8 cellular contexts compared by ENCODE assay signal in the genomic region with DNA sequence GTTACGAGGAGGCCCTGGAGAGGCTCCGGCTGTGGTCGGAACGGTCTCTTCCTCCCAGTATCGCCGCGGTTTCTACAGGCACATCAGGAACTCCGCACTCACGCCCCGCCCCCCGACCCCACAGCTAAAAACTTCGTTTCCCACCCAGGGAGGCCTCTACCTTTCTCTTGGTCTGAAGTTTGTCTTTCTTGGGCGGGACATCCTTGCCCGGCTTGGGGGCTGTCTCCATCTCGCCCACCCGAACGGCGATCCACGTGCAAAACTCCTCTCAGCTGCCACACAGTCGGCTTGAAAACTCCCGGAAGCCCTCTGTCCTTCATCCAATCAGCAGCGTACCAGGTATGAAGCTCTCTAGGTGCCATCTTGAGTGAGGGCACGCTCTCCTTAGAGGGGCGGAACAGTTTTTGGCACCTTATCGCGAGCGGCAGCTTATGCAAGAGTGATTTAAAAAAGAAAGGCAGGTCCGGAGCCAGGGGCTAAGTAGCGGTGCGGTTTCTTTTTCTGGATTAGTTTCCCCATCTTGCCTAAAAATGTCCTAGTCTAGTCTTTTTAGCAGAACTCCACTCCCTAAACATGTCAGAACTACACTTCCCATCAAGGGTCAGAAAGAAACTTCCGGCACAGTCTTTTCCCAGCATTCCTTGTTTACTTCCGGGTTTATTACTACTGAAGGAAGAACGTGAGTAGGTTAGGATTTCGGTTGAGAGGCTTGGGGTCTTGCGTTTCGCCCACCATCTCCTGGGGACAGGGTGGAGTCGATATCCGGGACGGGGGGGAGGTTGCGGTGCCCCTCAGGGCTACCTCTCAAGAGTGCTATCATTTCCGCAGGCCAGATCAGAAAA. TPM values are rescaled to one million over a fixed set of nuclear protein-coding genes. Genes with fewer than 3 reads are reported as not detected.
DNase-seq lines count a peak whose midpoint lies in the region; ATAC-seq and TF ChIP-seq lines count a peak whose summit lies in the region.

Gene PFDN6 (plus strand): TSS at position 660 of the 842 bp plus-strand sequence. CDS start 256 bp downstream, outside the sequence.
A gene with protein sequence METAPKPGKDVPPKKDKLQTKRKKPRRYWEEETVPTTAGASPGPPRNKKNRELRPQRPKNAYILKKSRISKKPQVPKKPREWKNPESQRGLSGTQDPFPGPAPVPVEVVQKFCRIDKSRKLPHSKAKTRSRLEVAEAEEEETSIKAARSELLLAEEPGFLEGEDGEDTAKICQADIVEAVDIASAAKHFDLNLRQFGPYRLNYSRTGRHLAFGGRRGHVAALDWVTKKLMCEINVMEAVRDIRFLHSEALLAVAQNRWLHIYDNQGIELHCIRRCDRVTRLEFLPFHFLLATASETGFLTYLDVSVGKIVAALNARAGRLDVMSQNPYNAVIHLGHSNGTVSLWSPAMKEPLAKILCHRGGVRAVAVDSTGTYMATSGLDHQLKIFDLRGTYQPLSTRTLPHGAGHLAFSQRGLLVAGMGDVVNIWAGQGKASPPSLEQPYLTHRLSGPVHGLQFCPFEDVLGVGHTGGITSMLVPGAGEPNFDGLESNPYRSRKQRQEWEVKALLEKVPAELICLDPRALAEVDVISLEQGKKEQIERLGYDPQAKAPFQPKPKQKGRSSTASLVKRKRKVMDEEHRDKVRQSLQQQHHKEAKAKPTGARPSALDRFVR (minus strand): TSS at position 298 of the 842 bp plus-strand sequence. CDS start 69 bp downstream, at position 229.

- H3K4me1 ChIP-seq in tibial nerve, result peaks cover 0 to 30% (median 17%) of the 10 kb centered on the region in 4 donors

- ATAC-seq in HG02571 (IDR thresholded peaks at IDR 0.05; ENCODE audit: unreplicated experiment), result peak; percentile 77
- ATAC-seq in activated naive CD4-positive, alpha-beta T cell treated with anti-CD3 and anti-CD28 coated beads, Interleukin-2, amount 50 U/mL, for 72 hours, result peak; percentile 97
- peak; percentile 93 for ATAC-seq in omental fat pad (ENCODE audit: low FRiP score)

- peak within 1 kb of the TSS; percentile 93 for H3K9ac ChIP-seq in SK-N-MC (ENCODE audit: insufficient read length)

- H3K27me3 ChIP-seq in tibial nerve, result no peaks in the 10 kb centered on the region

- peaks cover 18 to 39% of the 10 kb centered on the region in 2 donors for H3K36me3 Mint-ChIP-seq in activated naive CD4-positive, alpha-beta T cell treated with anti-CD3 and anti-CD28 coated beads, Interleukin-2, amount 50 U/mL, for 72 hours

- H3K9me3 ChIP-seq in SK-N-MC (ENCODE audit: low read depth, low read length) (no peaks in the 10 kb centered on the region), tibial nerve (no peaks in the 10 kb centered on the region)

- TF ChIP-seq POLR2A in NB4 (IDR thresholded peaks at IDR 0.05; ENCODE audit: extremely low read depth, insufficient read length), result peak; percentile 63
- peak in 1 of 2 donors; percentile 27 for TF ChIP-seq POLR2A in tibial nerve (IDR thresholded peaks at IDR 0.05)

- H3K27ac Mint-ChIP-seq in activated naive CD4-positive, alpha-beta T cell treated with anti-CD3 and anti-CD28 coated beads, Interleukin-2, amount 50 U/mL, for 72 hours, result peak within 1 kb of the TSS; percentile 90 to 100

- H3K27ac ChIP-seq in SK-N-MC (0 out of 2 replicates have a peak within 1 kb of the TSS, but pooled peaks have one; percentile 49), tibial nerve (peak within 1 kb of the TSS; percentile 70 to 90 (median 70))

- TF ChIP-seq CTCF in GM10248 (IDR thresholded peaks at IDR 0.05; ENCODE audit: control extremely low read depth, extremely low read depth, low read depth, missing control alignments) (no peak), NB4 (IDR thresholded peaks at IDR 0.05; ENCODE audit: low read depth, low read length) (no peak), omental fat pad (IDR thresholded peaks at IDR 0.05) (no peak), tibial nerve (IDR thresholded peaks at IDR 0.05) (no peak)

- CTCF ChIA-PET in GM10248 (lab: Yijun Ruan, JAX), result interaction anchor here (1.1 to 4.1 kb wide), 9 partner anchors 8 to 412 kb away, joined by 3 to 37 read pairs (median 4); partner anchors contain the start of genes B3GALT4 and RGL2

- 1% methylated on average over 35 to 40 of the region's 41 CpGs for WGBS in tibial nerve, 2 donors

- H3K36me3 ChIP-seq in SK-N-MC (ENCODE audit: insufficient read depth, low read length) (peaks cover 47% of the 10 kb centered on the region), tibial nerve (peaks cover 0 to 74% (median 6%) of the 10 kb centered on the region in 3 donors)

- TF ChIP-seq EP300 in tibial nerve (IDR thresholded peaks at IDR 0.05), result peak; percentile 86 to 88

- no peaks in the 10 kb centered on the region for H3K9me3 Mint-ChIP-seq in activated naive CD4-positive, alpha-beta T cell treated with anti-CD3 and anti-CD28 coated beads, Interleukin-2, amount 50 U/mL, for 72 hours

- H3K4me3 ChIP-seq in NB4 (ENCODE audit: low read depth, low read length), result peak within 1 kb of the TSS; percentile 73
- peak within 1 kb of the TSS; percentile 90 for H3K4me3 ChIP-seq in SK-N-MC
- H3K4me3 ChIP-seq in tibial nerve, result peak within 1 kb of the TSS; percentile 63 to 86 (median 68)

- DNase-seq in GM10248 (ENCODE audit: extremely low spot score) (peak; percentile 94), NB4 (ENCODE audit: low read depth) (peak; percentile 94), SK-N-MC (ENCODE audit: low read depth, low spot score) (peak; percentile 85), glomerular visceral epithelial cell (ENCODE audit: extremely low spot score) (peak; percentile 85), omental fat pad (ENCODE audit: low spot score) (peak; percentile 62), tibial nerve (ENCODE audit: low spot score in 2 of 2) (peak; percentile 51 to 83)
- peak; percentile 76 to 85 for DNase-seq in activated naive CD4-positive, alpha-beta T cell treated with anti-CD3 and anti-CD28 coated beads, Interleukin-2, amount 50 U/mL, for 72 hours (ENCODE audit: low spot score in 2 of 2)

- POLR2A ChIA-PET in GM10248 (lab: Yijun Ruan, JAX), result interaction anchor here (0.6 to 1.6 kb wide), 8 partner anchors 9 to 317 kb away, joined by 4 to 17 read pairs (median 6); partner anchors contain the start of genes B3GALT4, RGL2, RPS18 and VPS52

RNA-seq across cellular contexts. Expression of gene PFDN6, which starts in this region (rescaled TPM):
- 100 to 1,000 TPM in 1 of 2 donors, 10 to 100 TPM in 1; 92.9 to 103 TPM for total RNA-seq in activated naive CD4-positive, alpha-beta T cell treated with anti-CD3 and anti-CD28 coated beads, Interleukin-2, amount 50 U/mL, for 72 hours
- total RNA-seq in omental fat pad (10 to 100 TPM; 16.0 to 30.8 (median 23.1) TPM), tibial nerve (10 to 100 TPM; 12.4 to 48.7 (median 21.0) TPM)

RNA-seq across cellular contexts. Expression of the second gene that starts in this region (rescaled TPM):
- 10 to 100 TPM; 73.7 to 81.5 TPM for total RNA-seq in activated naive CD4-positive, alpha-beta T cell treated with anti-CD3 and anti-CD28 coated beads, Interleukin-2, amount 50 U/mL, for 72 hours
- total RNA-seq in omental fat pad (100 to 1,000 TPM in 1 of 4 donors, 10 to 100 TPM in 3; 49.7 to 103 (median 54.3) TPM), tibial nerve (10 to 100 TPM; 46.5 to 88.4 (median 69.1) TPM)

Comparison
In these comparisons a context has a peak if more than half of its experiments do, and no peak if none do; other contexts are left out.
1. Peak in every context shown above with its lines: DNase-seq, ATAC-seq, H3K4me3 ChIP-seq and H3K27ac ChIP-seq.